In the genomic region with DNA sequence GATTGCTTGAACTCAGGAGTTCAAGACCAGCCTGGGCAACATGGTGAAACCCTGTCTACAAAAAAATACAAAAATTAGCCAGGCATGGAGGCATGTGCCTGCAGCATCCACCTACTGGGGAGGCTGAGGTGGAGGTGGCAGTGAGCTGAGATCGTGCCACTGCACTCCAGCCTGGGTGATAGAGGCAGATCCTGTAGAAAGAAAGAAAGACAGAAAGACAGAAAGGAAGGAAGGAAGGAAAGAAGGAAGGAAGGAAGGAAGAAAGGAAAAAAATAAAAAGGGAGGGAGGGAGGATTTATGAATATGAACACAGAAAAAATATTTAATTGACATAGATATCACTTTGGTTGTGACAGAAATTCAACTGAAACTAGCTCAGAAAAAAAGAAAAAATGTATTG, we compare ENCODE assay signal across 2 cellular contexts.
A peak's percentile ranks its signal among the peaks of the same experiment; 100 is the strongest.
TF ChIP-seq lines count a peak whose summit lies in the region.

No MANE protein-coding gene starts in this region.

TF ChIP-seq in HEK293, 187 proteins besides CTCF, POLR2A, EP300 and RAD21:
- peak; percentile 60 for TF ChIP-seq ZNF366 (tag by site-specific recombination; conservative IDR thresholded peaks at IDR 0.05)
TF ChIP-seq in HEK293: peak in this region for 1; not testable (repeated sequence) for 186.

TF ChIP-seq in HepG2, 621 proteins besides CTCF, POLR2A, EP300 and RAD21:
- TF ChIP-seq, protein P1, sequence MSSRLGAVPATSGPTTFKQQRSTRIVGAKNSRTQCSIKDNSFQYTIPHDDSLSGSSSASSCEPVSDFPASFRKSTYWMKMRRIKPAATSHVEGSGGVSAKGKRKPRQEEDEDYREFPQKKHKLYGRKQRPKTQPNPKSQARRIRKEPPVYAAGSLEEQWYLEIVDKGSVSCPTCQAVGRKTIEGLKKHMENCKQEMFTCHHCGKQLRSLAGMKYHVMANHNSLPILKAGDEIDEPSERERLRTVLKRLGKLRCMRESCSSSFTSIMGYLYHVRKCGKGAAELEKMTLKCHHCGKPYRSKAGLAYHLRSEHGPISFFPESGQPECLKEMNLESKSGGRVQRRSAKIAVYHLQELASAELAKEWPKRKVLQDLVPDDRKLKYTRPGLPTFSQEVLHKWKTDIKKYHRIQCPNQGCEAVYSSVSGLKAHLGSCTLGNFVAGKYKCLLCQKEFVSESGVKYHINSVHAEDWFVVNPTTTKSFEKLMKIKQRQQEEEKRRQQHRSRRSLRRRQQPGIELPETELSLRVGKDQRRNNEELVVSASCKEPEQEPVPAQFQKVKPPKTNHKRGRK (CRISPR knock-in tag; IDR thresholded peaks at IDR 0.05) = peak; percentile 72; the same call in 1 of the 2 replicates
- TF ChIP-seq, protein P2, sequence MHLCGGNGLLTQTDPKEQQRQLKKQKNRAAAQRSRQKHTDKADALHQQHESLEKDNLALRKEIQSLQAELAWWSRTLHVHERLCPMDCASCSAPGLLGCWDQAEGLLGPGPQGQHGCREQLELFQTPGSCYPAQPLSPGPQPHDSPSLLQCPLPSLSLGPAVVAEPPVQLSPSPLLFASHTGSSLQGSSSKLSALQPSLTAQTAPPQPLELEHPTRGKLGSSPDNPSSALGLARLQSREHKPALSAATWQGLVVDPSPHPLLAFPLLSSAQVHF (CRISPR knock-in tag; IDR thresholded peaks at IDR 0.05) = 0 out of 2 replicates have a peak, but pooled peaks have one; percentile 42
- peak; percentile 17; the same call in 1 of the 2 replicates for TF ChIP-seq JUNB (CRISPR knock-in tag; IDR thresholded peaks at IDR 0.05; ENCODE audit: borderline replicate concordance)
